In genomic region chr11:134409552-134410429, GRCh38 we compare ENCODE assay signal across 1 cellular context.
TF ChIP-seq lines count a peak whose summit lies in the region.

No MANE protein-coding gene starts in this region.

TF ChIP-seq in H1, 55 proteins besides CTCF, POLR2A, EP300 and RAD21:
- no peak for TF ChIP-seq EGR1 (IDR thresholded peaks at IDR 0.05; ENCODE audit: borderline replicate concordance, low read depth, low read length)
- TF ChIP-seq TAF7 (optimal IDR thresholded peaks at IDR 0.05; ENCODE audit: borderline replicate concordance, low read depth, low read length): no peak
